Comparison of ENCODE assay signal across 15 cellular contexts in genomic region chr6:6790393-6790792, GRCh38.
DNase-seq lines count a peak whose midpoint lies in the region; ATAC-seq, FAIRE-seq and TF ChIP-seq lines count a peak whose summit lies in the region.
"Had no signal": no experiment of that assay in that cellular context is flagged by ENCODE, and none has a peak within 500 bp of the region (broad histone marks: within the 10 kb centered on the region; RNA-seq: fewer than 3 reads in every experiment).

No MANE protein-coding gene starts in this region.

- H3K27ac ChIP-seq in HCT116 (ENCODE audit: low read depth, low read length) = no peak overlapping the region
- H3K27ac ChIP-seq in neuronal stem cell (replicated peaks; ENCODE audit: low read length) = no peak overlapping the region
- H3K27ac ChIP-seq in smooth muscle cell (ENCODE audit: low read depth) = no peak overlapping the region
- no peak overlapping the region for H3K27ac ChIP-seq in SJCRH30
- H3K27ac ChIP-seq in mesendoderm (ENCODE audit: low read depth, low read length) = no peak overlapping the region

- H4K20me1 ChIP-seq in HCT116 (ENCODE audit: insufficient read depth) = no peaks in the 10 kb centered on the region
- no peaks in the 10 kb centered on the region for H4K20me1 ChIP-seq in smooth muscle cell (ENCODE audit: low read depth)

- RAD21 ChIA-PET in HCT116 (lab: Charles Lee; ENCODE audit: low non-redundant PET in 1 of 2, low total read pairs in 2 of 2, uncharacterized antibody in 2 of 2, unreplicated experiment in 2 of 2) = interaction anchor here in 1 of 2 experiments (0.7 kb wide), 1 partner anchor 35 kb away, joined by 3 read pairs; no protein-coding TSS in a partner anchor

- H3K4me3 ChIP-seq in HCT116 (replicated peaks in 1 of 2; ENCODE audit: low read depth in 1 of 2, low read length in 2 of 2) (no peak overlapping the region), neuronal stem cell (ENCODE audit: low read length in 2 of 2) (no peak overlapping the region), smooth muscle cell (no peak overlapping the region), SJCRH30 (no peak overlapping the region), mesendoderm (ENCODE audit: low read length) (no peak overlapping the region)

- H3K9me2 ChIP-seq in HCT116 (ENCODE audit: insufficient read depth) = no peaks in the 10 kb centered on the region

- FAIRE-seq in RCC 7860 (lab: Jason Lieb, UNC) = no peak
- FAIRE-seq: A204.1, GM12891, GM19239 had no signal

- H3K56ac ChIP-seq in mesendoderm (ENCODE audit: low read length) = no peak overlapping the region

- no peak for TF ChIP-seq RAD21 in HCT116 (IDR thresholded peaks at IDR 0.05; ENCODE audit: low read depth)

- peaks cover 1% of the 10 kb centered on the region for H3K79me1 ChIP-seq in neuronal stem cell (ENCODE audit: low read depth, low read length)
- H3K79me1 ChIP-seq in mesendoderm (ENCODE audit: low read length) = no peaks in the 10 kb centered on the region

- POLR2A ChIA-PET in HCT116 (lab: Charles Lee) = interaction anchor here (0.9 to 1.4 kb wide), 4 partner anchors 10 to 268 kb away, joined by 3 to 5 read pairs (median 4); no protein-coding TSS in a partner anchor

- no CpG with 5 or more reads among the region's 5 CpGs for WGBS in neuronal stem cell (ENCODE audit: extremely low coverage in 2 of 2, insufficient read length in 2 of 2, insufficient replicate concordance in 1 of 2), 2 donors
- 95% methylated on average over 5 of the region's 5 CpGs for WGBS in smooth muscle cell (ENCODE audit: low lambda C conversion rate)
- WGBS in mesendoderm (ENCODE audit: extremely low coverage, insufficient coverage, low lambda C conversion rate) = no CpG with 5 or more reads among the region's 5 CpGs

- CTCF ChIA-PET in HCT116 (lab: Charles Lee) = no interaction called here

- no peak overlapping the region for H4K8ac ChIP-seq in neuronal stem cell (ENCODE audit: low read depth, low read length)
- no peak overlapping the region for H4K8ac ChIP-seq in mesendoderm (ENCODE audit: low read depth, low read length)

- BruUV-seq in HCT116 (replicated peaks; lab: Mats Ljungman, UMichigan) = TSS peak; percentile 46

- no peak for TF ChIP-seq POLR2A in HCT116 (IDR thresholded peaks at IDR 0.05; ENCODE audit: borderline replicate concordance, extremely low read depth, insufficient read depth, insufficient read length)

- TF ChIP-seq CTCF in HCT116 (IDR thresholded peaks at IDR 0.05 in 2 of 3, conservative IDR thresholded peaks at IDR 0.05 in 1 of 3; ENCODE audit: borderline replicate concordance in 1 of 3, insufficient read depth in 1 of 3, low read depth in 2 of 3, low read length in 2 of 3) = no peak
- TF ChIP-seq CTCF in smooth muscle cell (IDR thresholded peaks at IDR 0.05; ENCODE audit: borderline replicate concordance, insufficient read depth, poor library complexity, severe bottlenecking) = no peak

- H3K79me2 ChIP-seq in HCT116 (ENCODE audit: insufficient read depth, low read length) (no peaks in the 10 kb centered on the region), smooth muscle cell (ENCODE audit: low read depth) (no peaks in the 10 kb centered on the region), mesendoderm (ENCODE audit: control insufficient read depth, insufficient read depth, low read length) (no peaks in the 10 kb centered on the region)

- intact Hi-C loops in HCT116 (cut with micrococcal nuclease) = no loop called here

- H3K4me2 ChIP-seq in HCT116 (ENCODE audit: low read length) = no peak overlapping the region; the same call in 1 of the 2 replicates
- H3K4me2 ChIP-seq in neuronal stem cell (ENCODE audit: insufficient read depth, low read length, poor library complexity, severe bottlenecking) = no peak overlapping the region
- no peak overlapping the region for H3K4me2 ChIP-seq in smooth muscle cell
- no peak overlapping the region for H3K4me2 ChIP-seq in mesendoderm (ENCODE audit: low read length)

- H3K4ac ChIP-seq in neuronal stem cell (ENCODE audit: low read length) (no peak overlapping the region), mesendoderm (ENCODE audit: low read depth, low read length) (no peak overlapping the region)

- H2BK5ac ChIP-seq in neuronal stem cell (ENCODE audit: low read length) (no peak overlapping the region), mesendoderm (ENCODE audit: low read length) (no peak overlapping the region)

- H3K18ac ChIP-seq in neuronal stem cell (ENCODE audit: low read length) (peak overlapping the region; percentile 21), mesendoderm (ENCODE audit: low read length) (no peak overlapping the region)

- H2BK12ac ChIP-seq in neuronal stem cell (ENCODE audit: low read length) = no peak overlapping the region

- no peak overlapping the region for H4K91ac ChIP-seq in neuronal stem cell (ENCODE audit: low read depth, low read length, poor library complexity)

- H3K9ac ChIP-seq in HCT116 (ENCODE audit: low read length) (no peak overlapping the region), neuronal stem cell (ENCODE audit: low read depth, low read length, poor library complexity) (no peak overlapping the region), smooth muscle cell (ENCODE audit: low read depth) (no peak overlapping the region), mesendoderm (ENCODE audit: low read length) (no peak overlapping the region)

- no peaks in the 10 kb centered on the region for H3K36me3 ChIP-seq in HCT116 (ENCODE audit: control insufficient read depth in 1 of 2, insufficient read depth in 2 of 2, low read length in 2 of 2)
- no peaks in the 10 kb centered on the region for H3K36me3 ChIP-seq in neuronal stem cell (replicated peaks in 1 of 2; ENCODE audit: control insufficient read depth in 2 of 2, insufficient read depth in 2 of 2, low read length in 2 of 2)
- H3K36me3 ChIP-seq in smooth muscle cell (ENCODE audit: low read depth) = no peaks in the 10 kb centered on the region
- H3K36me3 ChIP-seq in SJCRH30 = no peaks in the 10 kb centered on the region
- no peaks in the 10 kb centered on the region for H3K36me3 ChIP-seq in mesendoderm (ENCODE audit: control insufficient read depth, insufficient read depth, low read length)

- H2AK5ac ChIP-seq in neuronal stem cell (ENCODE audit: low read depth, low read length) (no peak overlapping the region), mesendoderm (ENCODE audit: low read length) (no peak overlapping the region)

- no peaks in the 10 kb centered on the region for H3F3A ChIP-seq in smooth muscle cell (ENCODE audit: low read depth)

- ATAC-seq in HCT116 (no peak), left lobe of liver (peak; percentile 73)

- no peak overlapping the region for H3K14ac ChIP-seq in neuronal stem cell (ENCODE audit: low read length)

- H3K9me3 ChIP-seq in HCT116 (ENCODE audit: control insufficient read depth in 1 of 2, insufficient read depth in 1 of 2, low read depth in 1 of 2, low read length in 2 of 2) = no peaks in the 10 kb centered on the region
- H3K9me3 ChIP-seq in neuronal stem cell (replicated peaks in 1 of 2; ENCODE audit: control insufficient read depth in 2 of 2, insufficient read depth in 1 of 2, low read depth in 1 of 2, low read length in 2 of 2) = no peaks in the 10 kb centered on the region
- no peaks in the 10 kb centered on the region for H3K9me3 ChIP-seq in smooth muscle cell (replicated peaks; ENCODE audit: low read depth)
- no peaks in the 10 kb centered on the region for H3K9me3 ChIP-seq in SJCRH30 (replicated peaks)

- DNase-seq in HCT116 (ENCODE audit: low read depth, low spot score) (no peak), SW480 (ENCODE audit: low spot score) (peak; percentile 55), left lobe of liver (ENCODE audit: low spot score) (no peak), neuronal stem cell (ENCODE audit: low spot score) (no peak), smooth muscle cell (lab: John Stamatoyannopoulos, UW; ENCODE audit: unreplicated experiment) (no peak), RCC 7860 (ENCODE audit: low spot score) (no peak), SJCRH30 (no peak), mesendoderm (no peak)
- DNase-seq: CD4-positive, CD25-positive, alpha-beta regulatory T cell; DMS79; GOT3; H9 had no signal

- H3K27me3 ChIP-seq in HCT116 (ENCODE audit: insufficient read depth, low read length) (no peaks in the 10 kb centered on the region), neuronal stem cell (ENCODE audit: control insufficient read depth in 3 of 3, insufficient read depth in 3 of 3, low read depth in 1 of 3, low read length in 3 of 3) (no peaks in the 10 kb centered on the region), smooth muscle cell (ENCODE audit: low read depth) (no peaks in the 10 kb centered on the region), SJCRH30 (no peaks in the 10 kb centered on the region), mesendoderm (ENCODE audit: insufficient read depth, low read length, poor library complexity) (no peaks in the 10 kb centered on the region)

- H3K4me1 ChIP-seq in HCT116 (ENCODE audit: control insufficient read depth in 1 of 2, insufficient read depth in 2 of 2, low read length in 2 of 2) = peaks cover 9 to 70% of the 10 kb centered on the region in 2 experiments; a peak in 3 of 4 replicates
- H3K4me1 ChIP-seq in neuronal stem cell (ENCODE audit: control insufficient read depth in 2 of 2, insufficient read depth in 1 of 2, low read depth in 1 of 2, low read length in 2 of 2) = no peaks in the 10 kb centered on the region
- no peaks in the 10 kb centered on the region for H3K4me1 ChIP-seq in smooth muscle cell (ENCODE audit: low read depth)
- H3K4me1 ChIP-seq in SJCRH30 = no peaks in the 10 kb centered on the region
- no peaks in the 10 kb centered on the region for H3K4me1 ChIP-seq in mesendoderm (ENCODE audit: control insufficient read depth, low read depth, low read length)

- H2BK15ac ChIP-seq in neuronal stem cell (ENCODE audit: low read length) (no peak overlapping the region), mesendoderm (replicated peaks; ENCODE audit: low read depth) (no peak overlapping the region)

- H2BK120ac ChIP-seq in neuronal stem cell (ENCODE audit: low read depth, low read length) (no peak overlapping the region), mesendoderm (ENCODE audit: low read depth, low read length) (no peak overlapping the region)

- no peak overlapping the region for H2AFZ ChIP-seq in HCT116 (ENCODE audit: low read depth, low read length, poor library complexity, severe bottlenecking)
- H2AFZ ChIP-seq in neuronal stem cell (ENCODE audit: low read length) = no peak overlapping the region
- no peak overlapping the region for H2AFZ ChIP-seq in smooth muscle cell (ENCODE audit: low read depth)

- no peak overlapping the region for H3K23ac ChIP-seq in neuronal stem cell (ENCODE audit: low read depth, low read length, poor library complexity)
- H3K23ac ChIP-seq in mesendoderm (ENCODE audit: low read length) = no peak overlapping the region

- H4K5ac ChIP-seq in mesendoderm (ENCODE audit: low read length) = no peak overlapping the region

TF ChIP-seq in HCT116, 20 proteins besides CTCF, POLR2A, EP300 and RAD21 (continues in another document):
- no peak for TF ChIP-seq EZH2phosphoT487 (IDR thresholded peaks at IDR 0.05; ENCODE audit: borderline replicate concordance)
- no peak for TF ChIP-seq EZH2 (IDR thresholded peaks at IDR 0.05)
- TF ChIP-seq SRF (IDR thresholded peaks at IDR 0.05; ENCODE audit: low read depth) = no peak
- no peak for TF ChIP-seq ZFX (IDR thresholded peaks at IDR 0.05)
- TF ChIP-seq SIN3A (IDR thresholded peaks at IDR 0.05; ENCODE audit: low read depth) = no peak
- no peak for TF ChIP-seq CEBPB (IDR thresholded peaks at IDR 0.05; ENCODE audit: low read depth)
- no peak for TF ChIP-seq JUND (IDR thresholded peaks at IDR 0.05)
- TF ChIP-seq YY1 (IDR thresholded peaks at IDR 0.05; ENCODE audit: extremely low read depth, insufficient replicate concordance, low read depth, low read length) = no peak
